In the genomic region with DNA sequence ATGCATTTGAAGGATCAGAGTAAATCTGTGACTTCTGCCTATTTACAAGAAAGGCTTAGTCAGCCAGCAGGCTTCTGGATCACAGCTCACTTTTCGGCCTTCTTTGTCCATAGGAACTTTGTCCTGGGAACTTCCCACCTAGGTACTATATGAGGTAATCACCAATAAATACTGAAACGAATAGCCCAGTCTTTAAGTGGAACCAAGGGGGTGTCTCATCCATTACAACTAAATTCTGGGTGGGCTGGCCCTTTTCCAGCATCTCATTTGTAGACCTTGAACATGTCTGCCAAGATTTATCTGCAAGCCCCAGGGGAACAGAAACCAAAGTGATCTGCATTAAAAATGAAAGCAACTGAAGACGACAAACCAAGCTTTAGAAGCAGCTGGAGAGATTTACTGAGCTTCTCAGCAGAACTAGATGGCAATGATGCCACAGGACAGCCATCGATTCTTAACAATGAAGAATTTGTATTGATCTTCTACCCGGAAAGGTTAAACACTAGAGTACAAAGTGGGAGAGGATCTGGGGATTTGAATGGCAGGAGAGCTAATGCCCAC, we compare ENCODE assay signal across 1 cellular context.
TF ChIP-seq lines count a peak whose summit lies in the region.

No MANE protein-coding gene starts in this region.

TF ChIP-seq in HEK293, 187 proteins besides CTCF, POLR2A, EP300 and RAD21 (continued from another document):
- TF ChIP-seq PRDM2 (tag by site-specific recombination; IDR thresholded peaks at IDR 0.05; ENCODE audit: borderline replicate concordance) (no peak), ZNF544 (tag by site-specific recombination; IDR thresholded peaks at IDR 0.05) (no peak), ZNF555 (tag by site-specific recombination; conservative IDR thresholded peaks at IDR 0.05) (no peak), KLF8 (tag by site-specific recombination; IDR thresholded peaks at IDR 0.05) (0 out of 2 replicates have a peak, but pooled peaks have one; percentile 25), ZNF132 (tag by site-specific recombination; IDR thresholded peaks at IDR 0.05; ENCODE audit: borderline replicate concordance) (no peak), ZNF843 (tag by site-specific recombination; IDR thresholded peaks at IDR 0.05) (peak; percentile 75), HOXA7 (CRISPR knock-in tag; IDR thresholded peaks at IDR 0.05; ENCODE audit: borderline replicate concordance) (no peak), BCL11A (tag by site-specific recombination; IDR thresholded peaks at IDR 0.05; ENCODE audit: low read depth) (no peak), ZNF777 (tag by site-specific recombination; IDR thresholded peaks at IDR 0.05; ENCODE audit: borderline replicate concordance) (no peak), SP7 (tag by site-specific recombination; IDR thresholded peaks at IDR 0.05) (peak; percentile 22; the same call in 1 of the 2 replicates), MZF1 (tag by site-specific recombination; IDR thresholded peaks at IDR 0.05; ENCODE audit: borderline replicate concordance) (peak; percentile 59; the same call in 1 of the 2 replicates), SCRT2 (tag by site-specific recombination; IDR thresholded peaks at IDR 0.05) (no peak), ZNF391 (tag by site-specific recombination; IDR thresholded peaks at IDR 0.05; ENCODE audit: borderline replicate concordance, low read depth) (no peak), ZBTB11 (tag by site-specific recombination; conservative IDR thresholded peaks at IDR 0.05; ENCODE audit: low read depth) (no peak), ZBTB17 (tag by site-specific recombination; IDR thresholded peaks at IDR 0.05) (peak; percentile 93), GLI4 (tag by site-specific recombination; IDR thresholded peaks at IDR 0.05) (no peak), ZNF658 (tag by site-specific recombination; IDR thresholded peaks at IDR 0.05) (no peak), ZNF561 (tag by site-specific recombination; IDR thresholded peaks at IDR 0.05; ENCODE audit: borderline replicate concordance) (peak; percentile 39; the same call in 1 of the 2 replicates), ZBTB48 (tag by site-specific recombination; IDR thresholded peaks at IDR 0.05) (no peak; the same call in 1 of the 2 replicates), ZIC2 (tag by site-specific recombination; IDR thresholded peaks at IDR 0.05) (peak; percentile 74), ZNF639 (tag by site-specific recombination; IDR thresholded peaks at IDR 0.05) (no peak), ZNF501 (tag by site-specific recombination; IDR thresholded peaks at IDR 0.05) (no peak), TSHZ1 (tag by site-specific recombination; IDR thresholded peaks at IDR 0.05; ENCODE audit: borderline replicate concordance) (peak; percentile 22; the same call in 1 of the 2 replicates), ZNF148 (tag by site-specific recombination; IDR thresholded peaks at IDR 0.05; ENCODE audit: borderline replicate concordance) (no peak), ZNF629 (tag by site-specific recombination; IDR thresholded peaks at IDR 0.05) (peak; percentile 69)
- TF ChIP-seq, protein P1, sequence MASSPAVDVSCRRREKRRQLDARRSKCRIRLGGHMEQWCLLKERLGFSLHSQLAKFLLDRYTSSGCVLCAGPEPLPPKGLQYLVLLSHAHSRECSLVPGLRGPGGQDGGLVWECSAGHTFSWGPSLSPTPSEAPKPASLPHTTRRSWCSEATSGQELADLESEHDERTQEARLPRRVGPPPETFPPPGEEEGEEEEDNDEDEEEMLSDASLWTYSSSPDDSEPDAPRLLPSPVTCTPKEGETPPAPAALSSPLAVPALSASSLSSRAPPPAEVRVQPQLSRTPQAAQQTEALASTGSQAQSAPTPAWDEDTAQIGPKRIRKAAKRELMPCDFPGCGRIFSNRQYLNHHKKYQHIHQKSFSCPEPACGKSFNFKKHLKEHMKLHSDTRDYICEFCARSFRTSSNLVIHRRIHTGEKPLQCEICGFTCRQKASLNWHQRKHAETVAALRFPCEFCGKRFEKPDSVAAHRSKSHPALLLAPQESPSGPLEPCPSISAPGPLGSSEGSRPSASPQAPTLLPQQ (tag by site-specific recombination; IDR thresholded peaks at IDR 0.05), result no peak
